11 cellular contexts compared by ENCODE assay signal in the genomic region with DNA sequence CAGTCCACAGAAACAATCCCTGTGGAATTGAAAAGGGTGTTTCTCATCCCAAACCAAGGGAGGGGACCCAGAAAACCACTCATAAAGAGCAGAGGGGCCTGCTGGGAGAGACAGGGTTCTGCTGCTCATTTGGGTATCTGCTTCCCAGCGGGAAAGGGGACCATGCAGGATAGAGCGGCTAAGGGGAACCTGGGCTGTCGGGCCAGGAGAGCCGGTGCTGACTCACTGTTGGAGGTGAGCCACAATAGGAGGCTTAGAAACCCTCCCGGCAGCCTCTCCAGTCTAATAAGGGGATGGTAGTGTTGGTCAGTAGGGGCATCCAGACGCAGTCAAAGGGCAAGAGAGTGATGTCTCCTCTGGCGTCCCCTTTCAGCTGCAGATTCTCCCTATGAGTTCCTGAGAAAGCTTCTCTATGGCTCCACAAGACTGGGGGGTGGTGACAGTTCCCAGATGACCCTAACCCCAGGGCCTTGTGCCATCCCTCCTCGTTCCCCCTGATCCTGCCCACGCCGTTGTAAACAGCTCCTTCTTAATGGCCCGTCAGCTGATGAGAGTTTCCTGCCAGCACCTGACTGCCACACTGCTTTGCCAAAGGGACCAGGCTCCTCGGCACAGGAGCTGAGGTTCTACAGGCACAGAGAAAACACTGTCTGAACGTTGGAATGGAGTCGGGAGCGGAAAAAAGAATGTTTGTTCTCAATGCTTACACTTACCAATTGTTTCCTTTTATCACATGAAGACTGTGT.
DNase-seq lines count a peak whose midpoint lies in the region; ATAC-seq and TF ChIP-seq lines count a peak whose summit lies in the region.
"Had no signal": no experiment of that assay in that cellular context is flagged by ENCODE, and none has a peak within 500 bp of the region (broad histone marks: within the 10 kb centered on the region; RNA-seq: fewer than 3 reads in every experiment).

No MANE protein-coding gene starts in this region.

- H4K20me1 ChIP-seq in GM23338 (replicated peaks; ENCODE audit: insufficient read depth), result no peaks in the 10 kb centered on the region

- H3K36me3 ChIP-seq in GM23338 (ENCODE audit: insufficient read depth), result no peaks in the 10 kb centered on the region
- no peaks in the 10 kb centered on the region for H3K36me3 ChIP-seq in gastroesophageal sphincter

- peaks cover 6% of the 10 kb centered on the region for H3K27me3 Mint-ChIP-seq in GM23338 (ENCODE audit: insufficient read depth, low read depth, poor library complexity)
- H3K27me3 Mint-ChIP-seq in activated CD4-positive, alpha-beta T cell treated with anti-CD3 and anti-CD28 coated beads, Interleukin-2, amount 10 ng/mL, durations not matched to agents 7 days and 5 days, result no peaks in the 10 kb centered on the region
- H3K27me3 Mint-ChIP-seq: CD8-positive, alpha-beta memory T cell had no signal

- no peaks in the 10 kb centered on the region for H3K79me2 ChIP-seq in GM23338 (replicated peaks; ENCODE audit: insufficient read depth)

- no peaks in the 10 kb centered on the region for H3K27me3 ChIP-seq in GM23338 (ENCODE audit: insufficient read depth)
- H3K27me3 ChIP-seq in gastroesophageal sphincter, result no peaks in the 10 kb centered on the region

- no peaks in the 10 kb centered on the region for H3K36me3 Mint-ChIP-seq in GM23338 (ENCODE audit: low read depth)
- no peaks in the 10 kb centered on the region for H3K36me3 Mint-ChIP-seq in activated CD4-positive, alpha-beta T cell treated with anti-CD3 and anti-CD28 coated beads, Interleukin-2, amount 10 ng/mL, durations not matched to agents 7 days and 5 days (ENCODE audit: low read depth)
- H3K36me3 Mint-ChIP-seq: CD8-positive, alpha-beta memory T cell had no signal

- H3K4me1 Mint-ChIP-seq in GM23338, result no peaks in the 10 kb centered on the region
- H3K4me1 Mint-ChIP-seq in activated CD4-positive, alpha-beta T cell treated with anti-CD3 and anti-CD28 coated beads, Interleukin-2, amount 10 ng/mL, durations not matched to agents 7 days and 5 days, result no peaks in the 10 kb centered on the region
- H3K4me1 Mint-ChIP-seq: CD8-positive, alpha-beta memory T cell had no signal

- no peak for ATAC-seq in GM23338
- ATAC-seq in gastroesophageal sphincter, result no peak
- ATAC-seq: A549 had no signal

- CTCF ChIA-PET in activated CD4-positive, alpha-beta T cell treated with anti-CD3 and anti-CD28 coated beads, Interleukin-2, amount 10 ng/mL, durations not matched to agents 7 days and 5 days (lab: Charles Lee), result no interaction called here

- H3K27ac Mint-ChIP-seq in GM23338, result no peak overlapping the region
- no peak overlapping the region for H3K27ac Mint-ChIP-seq in activated CD4-positive, alpha-beta T cell treated with anti-CD3 and anti-CD28 coated beads, Interleukin-2, amount 10 ng/mL, durations not matched to agents 7 days and 5 days
- H3K27ac Mint-ChIP-seq: CD8-positive, alpha-beta memory T cell had no signal

- H3K9me2 ChIP-seq in GM23338 (ENCODE audit: insufficient read depth), result no peaks in the 10 kb centered on the region

- POLR2A ChIA-PET in activated CD4-positive, alpha-beta T cell treated with anti-CD3 and anti-CD28 coated beads, Interleukin-2, amount 10 ng/mL, durations not matched to agents 7 days and 5 days (lab: Charles Lee), result no interaction called here

- no peak overlapping the region for H3K4me3 Mint-ChIP-seq in GM23338
- no peak overlapping the region for H3K4me3 Mint-ChIP-seq in activated CD4-positive, alpha-beta T cell treated with anti-CD3 and anti-CD28 coated beads, Interleukin-2, amount 10 ng/mL, durations not matched to agents 7 days and 5 days
- H3K4me3 Mint-ChIP-seq: CD8-positive, alpha-beta memory T cell had no signal

- H3K27ac ChIP-seq in GM23338 (ENCODE audit: low read depth) (no peak overlapping the region), caudate nucleus (ENCODE audit: low read depth, low read length) (peak overlapping the region; percentile 64), substantia nigra (ENCODE audit: low read depth, low read length, poor library complexity, severe bottlenecking) (peak overlapping the region; percentile 59), gastroesophageal sphincter (no peak overlapping the region)
- H3K27ac ChIP-seq: A549 had no signal

- DNase-seq in GM23338 (ENCODE audit: low spot score), result no peak
- peak in 19 of 61 donors; percentile 2 to 52 (median 16) for DNase-seq in caudate nucleus (lab: John Stamatoyannopoulos, UW)
- peak; percentile 47 for DNase-seq in mesenteric fat pad (ENCODE audit: low spot score)
- DNase-seq in substantia nigra (lab: John Stamatoyannopoulos, UW), result peak in 12 of 49 donors; percentile 3 to 58 (median 21)
- DNase-seq in amniotic stem cell (lab: John Stamatoyannopoulos, UW), result no peak
- DNase-seq in H4 (ENCODE audit: low spot score), result no peak
- no peak for DNase-seq in activated CD4-positive, alpha-beta T cell treated with anti-CD3 and anti-CD28 coated beads, Interleukin-2, amount 10 ng/mL, durations not matched to agents 7 days and 5 days
- DNase-seq: CD8-positive, alpha-beta memory T cell; H7 had no signal

- TF ChIP-seq CTCF in GM23338 (conservative IDR thresholded peaks at IDR 0.05; ENCODE audit: low read depth in 2 of 2), result no peak
- TF ChIP-seq CTCF in gastroesophageal sphincter (IDR thresholded peaks at IDR 0.05), result no peak

- H3F3A ChIP-seq in GM23338 (replicated peaks; ENCODE audit: low read depth), result no peaks in the 10 kb centered on the region

- H3K4me3 ChIP-seq in GM23338 (no peak overlapping the region), gastroesophageal sphincter (no peak overlapping the region)
- H3K4me3 ChIP-seq: A549 had no signal

- no peak for TF ChIP-seq EP300 in gastroesophageal sphincter (IDR thresholded peaks at IDR 0.05)

- TF ChIP-seq POLR2A in gastroesophageal sphincter (IDR thresholded peaks at IDR 0.05), result no peak

- H3K9me3 Mint-ChIP-seq in GM23338, result peaks cover 23% of the 10 kb centered on the region
- H3K9me3 Mint-ChIP-seq in activated CD4-positive, alpha-beta T cell treated with anti-CD3 and anti-CD28 coated beads, Interleukin-2, amount 10 ng/mL, durations not matched to agents 7 days and 5 days, result peaks cover 31% of the 10 kb centered on the region

- no peaks in the 10 kb centered on the region for H3K4me1 ChIP-seq in GM23338 (ENCODE audit: insufficient read depth)
- peaks cover 0 to 12% (median 0%) of the 10 kb centered on the region in 3 donors for H3K4me1 ChIP-seq in gastroesophageal sphincter
- H3K4me1 ChIP-seq: A549 had no signal

- WGBS in gastroesophageal sphincter (ENCODE audit: low coverage in 1 of 2), 2 donors, result 56 to 95% methylated on average over 3 to 7 of the region's 15 CpGs

- peaks cover 0 to 13% (median 0%) of the 10 kb centered on the region in 3 donors for H3K9me3 ChIP-seq in gastroesophageal sphincter

- peak overlapping the region; percentile 7; the same call in 1 of the 2 replicates for H2AFZ ChIP-seq in GM23338

- H3K4me2 ChIP-seq in GM23338, result no peak overlapping the region
- H3K4me2 ChIP-seq: A549 had no signal

TF ChIP-seq in GM23338, 12 proteins besides CTCF, POLR2A, EP300 and RAD21 (continues in another document):
- no peak for TF ChIP-seq NANOG (IDR thresholded peaks at IDR 0.05; ENCODE audit: borderline replicate concordance)

Comparison
In these comparisons a context has a peak if more than half of its experiments do, and no peak if none do; other contexts are left out.
1. H3K27ac ChIP-seq: peak in caudate nucleus (single experiment) and substantia nigra (single experiment); none in GM23338 (single experiment) and gastroesophageal sphincter (0 of 4).